1 cellular context compared by ENCODE assay signal in the genomic region with DNA sequence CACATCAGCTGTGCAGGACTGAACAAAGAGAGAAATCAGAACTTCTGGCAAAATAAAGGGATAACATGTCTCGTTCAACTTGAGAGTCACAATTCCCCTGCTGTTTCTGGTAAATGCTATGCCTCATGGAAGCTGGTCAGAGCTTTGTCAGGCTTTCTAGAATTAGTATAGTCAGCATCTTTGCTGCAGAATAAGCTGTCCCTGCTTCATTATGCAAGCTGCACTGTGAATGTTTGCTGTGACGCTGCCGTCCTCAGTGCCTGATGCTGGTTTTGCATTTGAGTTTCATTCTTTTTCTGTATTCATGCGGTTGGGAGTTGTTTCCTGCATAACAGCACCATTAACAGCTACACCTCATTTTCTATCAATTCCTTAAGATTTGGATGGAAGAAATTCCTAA.
TF ChIP-seq lines count a peak whose summit lies in the region.

No MANE protein-coding gene starts in this region.

TF ChIP-seq in K562, 482 proteins besides CTCF, POLR2A, EP300 and RAD21 (continued from another document):
- TF ChIP-seq, protein P1, sequence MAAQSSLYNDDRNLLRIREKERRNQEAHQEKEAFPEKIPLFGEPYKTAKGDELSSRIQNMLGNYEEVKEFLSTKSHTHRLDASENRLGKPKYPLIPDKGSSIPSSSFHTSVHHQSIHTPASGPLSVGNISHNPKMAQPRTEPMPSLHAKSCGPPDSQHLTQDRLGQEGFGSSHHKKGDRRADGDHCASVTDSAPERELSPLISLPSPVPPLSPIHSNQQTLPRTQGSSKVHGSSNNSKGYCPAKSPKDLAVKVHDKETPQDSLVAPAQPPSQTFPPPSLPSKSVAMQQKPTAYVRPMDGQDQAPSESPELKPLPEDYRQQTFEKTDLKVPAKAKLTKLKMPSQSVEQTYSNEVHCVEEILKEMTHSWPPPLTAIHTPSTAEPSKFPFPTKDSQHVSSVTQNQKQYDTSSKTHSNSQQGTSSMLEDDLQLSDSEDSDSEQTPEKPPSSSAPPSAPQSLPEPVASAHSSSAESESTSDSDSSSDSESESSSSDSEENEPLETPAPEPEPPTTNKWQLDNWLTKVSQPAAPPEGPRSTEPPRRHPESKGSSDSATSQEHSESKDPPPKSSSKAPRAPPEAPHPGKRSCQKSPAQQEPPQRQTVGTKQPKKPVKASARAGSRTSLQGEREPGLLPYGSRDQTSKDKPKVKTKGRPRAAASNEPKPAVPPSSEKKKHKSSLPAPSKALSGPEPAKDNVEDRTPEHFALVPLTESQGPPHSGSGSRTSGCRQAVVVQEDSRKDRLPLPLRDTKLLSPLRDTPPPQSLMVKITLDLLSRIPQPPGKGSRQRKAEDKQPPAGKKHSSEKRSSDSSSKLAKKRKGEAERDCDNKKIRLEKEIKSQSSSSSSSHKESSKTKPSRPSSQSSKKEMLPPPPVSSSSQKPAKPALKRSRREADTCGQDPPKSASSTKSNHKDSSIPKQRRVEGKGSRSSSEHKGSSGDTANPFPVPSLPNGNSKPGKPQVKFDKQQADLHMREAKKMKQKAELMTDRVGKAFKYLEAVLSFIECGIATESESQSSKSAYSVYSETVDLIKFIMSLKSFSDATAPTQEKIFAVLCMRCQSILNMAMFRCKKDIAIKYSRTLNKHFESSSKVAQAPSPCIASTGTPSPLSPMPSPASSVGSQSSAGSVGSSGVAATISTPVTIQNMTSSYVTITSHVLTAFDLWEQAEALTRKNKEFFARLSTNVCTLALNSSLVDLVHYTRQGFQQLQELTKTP (IDR thresholded peaks at IDR 0.05; ENCODE audit: low read depth in 1 of 2, partially characterized antibody in 2 of 2) = no peak
- TF ChIP-seq HNRNPH1 (optimal IDR thresholded peaks at IDR 0.05; ENCODE audit: low read depth, low read length) = no peak
- TF ChIP-seq, protein P2, sequence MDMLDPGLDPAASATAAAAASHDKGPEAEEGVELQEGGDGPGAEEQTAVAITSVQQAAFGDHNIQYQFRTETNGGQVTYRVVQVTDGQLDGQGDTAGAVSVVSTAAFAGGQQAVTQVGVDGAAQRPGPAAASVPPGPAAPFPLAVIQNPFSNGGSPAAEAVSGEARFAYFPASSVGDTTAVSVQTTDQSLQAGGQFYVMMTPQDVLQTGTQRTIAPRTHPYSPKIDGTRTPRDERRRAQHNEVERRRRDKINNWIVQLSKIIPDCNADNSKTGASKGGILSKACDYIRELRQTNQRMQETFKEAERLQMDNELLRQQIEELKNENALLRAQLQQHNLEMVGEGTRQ (CRISPR knock-in tag; IDR thresholded peaks at IDR 0.05) = no peak
TF ChIP-seq in K562: peak in this region for 4.
